Comparison of ENCODE assay signal across 24 cellular contexts in the genomic region with DNA sequence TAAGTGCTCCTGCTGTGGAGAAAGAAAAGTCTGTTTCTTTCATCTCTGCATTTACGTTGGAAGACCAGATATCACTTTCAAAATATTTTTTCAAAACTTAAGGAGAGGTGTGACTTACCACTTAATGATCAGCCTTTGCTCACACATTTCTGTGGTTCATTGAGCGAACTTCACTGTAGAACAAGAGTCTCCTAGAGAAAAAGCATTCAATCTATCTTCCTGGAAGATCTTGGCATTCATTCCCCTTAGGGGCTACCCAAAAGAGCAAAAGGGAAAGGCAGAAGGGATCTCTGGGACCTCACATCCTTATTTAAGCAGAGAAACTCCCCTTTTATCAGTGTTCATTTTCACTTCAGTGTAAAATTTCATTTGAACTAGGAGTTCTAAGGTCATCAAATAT.
DNase-seq lines count a peak whose midpoint lies in the region; FAIRE-seq and TF ChIP-seq lines count a peak whose summit lies in the region.
"Had no signal": no experiment of that assay in that cellular context is flagged by ENCODE, and none has a peak within 500 bp of the region (broad histone marks: within the 10 kb centered on the region; RNA-seq: fewer than 3 reads in every experiment).

No MANE protein-coding gene starts in this region.

- peak overlapping the region; percentile 83 for H3K9ac ChIP-seq in astrocyte (ENCODE audit: low read length)
- H3K9ac ChIP-seq: KMS-11 had no signal

- POLR2A ChIA-PET in MCF 10A (lab: Yijun Ruan, JAX) = interaction anchor here (0.7 kb wide), 2 partner anchors 18 to 28 kb away, joined by 3 read pairs; no protein-coding TSS in a partner anchor

- no peaks in the 10 kb centered on the region for H3K9me3 Mint-ChIP-seq in MCF 10A (ENCODE audit: unreplicated experiment)
- peaks cover 3% of the 10 kb centered on the region for H3K9me3 Mint-ChIP-seq in astrocyte (ENCODE audit: unreplicated experiment)
- H3K9me3 Mint-ChIP-seq: endodermal cell had no signal

- DNase-seq in MCF 10A (ENCODE audit: unreplicated experiment) (no peak), breast epithelium (ENCODE audit: low spot score in 2 of 2) (no peak), astrocyte (ENCODE audit: low read depth) (peak; percentile 92), kidney tubule cell (ENCODE audit: low spot score) (peak; percentile 50), vagina (ENCODE audit: extremely low spot score in 2 of 2) (no peak), NCI-H187 (lab: John Stamatoyannopoulos, UW) (no peak), HT-29 (ENCODE audit: low spot score) (no peak)
- DNase-seq in stimulated activated CD4-positive, alpha-beta T cell treated with anti-CD3 and anti-CD28 coated beads, Interleukin-15, amount 100 ng/mL, for 24 hours = no peak
- DNase-seq: 8988T; activated CD4-positive, alpha-beta memory T cell treated with anti-CD3 and anti-CD28 coated beads, Interleukin-2, amount 10 ng/mL, durations not matched to agents 7 days and 5 days; activated naive CD4-positive, alpha-beta T cell; anterior cingulate cortex; endodermal cell; glutamatergic neuron; left ventricle myocardium inferior; NCI-H1092 treated with DMSO at 0.1 percent for 48 hours; NCI-H2081; NCI-H446 treated with DMSO at 0.1 percent for 48 hours had no signal

- no peak for TF ChIP-seq POLR2A in breast epithelium (IDR thresholded peaks at IDR 0.05)
- no peak for TF ChIP-seq POLR2A in vagina (IDR thresholded peaks at IDR 0.05)

- H3K4me1 ChIP-seq in breast epithelium = no peaks in the 10 kb centered on the region
- peaks cover 61% of the 10 kb centered on the region for H3K4me1 ChIP-seq in astrocyte (ENCODE audit: insufficient read depth, low read length)
- H3K4me1 ChIP-seq in vagina = peaks cover 14% of the 10 kb centered on the region
- H3K4me1 ChIP-seq: left ventricle myocardium inferior, uterus had no signal

- intact Hi-C loops in MCF 10A (cut with micrococcal nuclease) (loop anchor here (5.0 to 10.0 kb wide), 2 partner anchors 146 to 193 kb away; no protein-coding TSS in a partner anchor), breast epithelium (cut with DNase I; ENCODE audit: low total_unique reads) (no loop called here), vagina (cut with DNase I) (no loop called here)

- no peak overlapping the region for H2AFZ ChIP-seq in astrocyte (ENCODE audit: low read depth, low read length)

- H3K27me3 ChIP-seq in breast epithelium (no peaks in the 10 kb centered on the region), astrocyte (ENCODE audit: insufficient read depth, low read length) (no peaks in the 10 kb centered on the region), vagina (no peaks in the 10 kb centered on the region)
- H3K27me3 ChIP-seq: neutrophil, suprapubic skin, uterus had no signal

- H3K4me1 Mint-ChIP-seq in MCF 10A (ENCODE audit: insufficient read depth, unreplicated experiment) (peaks cover 27% of the 10 kb centered on the region), astrocyte (ENCODE audit: low read depth, unreplicated experiment) (peaks cover 63% of the 10 kb centered on the region)
- H3K4me1 Mint-ChIP-seq: activated CD4-positive, alpha-beta memory T cell treated with anti-CD3 and anti-CD28 coated beads, Interleukin-2, amount 10 ng/mL, durations not matched to agents 7 days and 5 days; endodermal cell had no signal

- peak overlapping the region; percentile 80 for H3K4me2 ChIP-seq in astrocyte (ENCODE audit: low read length)
- H3K4me2 ChIP-seq: KMS-11 had no signal

- no peak for FAIRE-seq in astrocyte (lab: Jason Lieb, UNC)

- H3K79me2 ChIP-seq in astrocyte (ENCODE audit: insufficient read depth, low read length) = peaks cover 42% of the 10 kb centered on the region

- H3K36me3 Mint-ChIP-seq in MCF 10A (ENCODE audit: insufficient read depth, unreplicated experiment) = peaks cover 10% of the 10 kb centered on the region
- peaks cover 11% of the 10 kb centered on the region for H3K36me3 Mint-ChIP-seq in astrocyte (ENCODE audit: low read depth, unreplicated experiment)

- BruUV-seq in MCF 10A (replicated peaks; lab: Mats Ljungman, UMichigan) = no TSS peak

- no peaks in the 10 kb centered on the region for H4K20me1 ChIP-seq in astrocyte (ENCODE audit: insufficient read depth, low read length)

- H3K4me3 Mint-ChIP-seq in MCF 10A (ENCODE audit: unreplicated experiment) (peak overlapping the region; percentile 7), astrocyte (ENCODE audit: unreplicated experiment) (peak overlapping the region; percentile 14)
- H3K4me3 Mint-ChIP-seq: activated CD4-positive, alpha-beta memory T cell treated with anti-CD3 and anti-CD28 coated beads, Interleukin-2, amount 10 ng/mL, durations not matched to agents 7 days and 5 days; endodermal cell; WTC11 had no signal

- H3K27ac Mint-ChIP-seq in MCF 10A (ENCODE audit: low read depth, unreplicated experiment) (peak overlapping the region; percentile 75), astrocyte (ENCODE audit: unreplicated experiment) (peak overlapping the region; percentile 91)
- H3K27ac Mint-ChIP-seq: activated CD4-positive, alpha-beta memory T cell treated with anti-CD3 and anti-CD28 coated beads, Interleukin-2, amount 10 ng/mL, durations not matched to agents 7 days and 5 days; endodermal cell; WTC11 had no signal

- CTCF ChIA-PET in MCF 10A (lab: Yijun Ruan, JAX) = no interaction called here

- TF ChIP-seq CTCF in MCF 10A (IDR thresholded peaks at IDR 0.05; ENCODE audit: unreplicated experiment) (no peak), breast epithelium (IDR thresholded peaks at IDR 0.05) (no peak), astrocyte (IDR thresholded peaks at IDR 0.05; ENCODE audit: insufficient read depth, low read depth, low read length) (no peak), vagina (IDR thresholded peaks at IDR 0.05) (no peak)

- H3K4me3 ChIP-seq in breast epithelium = no peak overlapping the region
- peak overlapping the region; percentile 17 for H3K4me3 ChIP-seq in astrocyte (ENCODE audit: insufficient read depth, low read depth, low read length)
- no peak overlapping the region for H3K4me3 ChIP-seq in vagina
- H3K4me3 ChIP-seq: left ventricle myocardium inferior, suprapubic skin, uterus had no signal

- H3K27me3 Mint-ChIP-seq in MCF 10A (ENCODE audit: insufficient read depth, unreplicated experiment) (no peaks in the 10 kb centered on the region), astrocyte (ENCODE audit: low read depth, unreplicated experiment) (no peaks in the 10 kb centered on the region)
- H3K27me3 Mint-ChIP-seq: activated CD4-positive, alpha-beta memory T cell treated with anti-CD3 and anti-CD28 coated beads, Interleukin-2, amount 10 ng/mL, durations not matched to agents 7 days and 5 days had no signal

- H3K27ac ChIP-seq in breast epithelium = peak overlapping the region in 1 of 2 donors; percentile 25
- peak overlapping the region; percentile 99 for H3K27ac ChIP-seq in astrocyte (ENCODE audit: low read depth, low read length)
- peak overlapping the region; percentile 58 for H3K27ac ChIP-seq in vagina
- H3K27ac ChIP-seq: C4-2B, KMS-11, left ventricle myocardium inferior, neutrophil had no signal

- H3K9me3 ChIP-seq in breast epithelium (peaks cover 0 to 3% of the 10 kb centered on the region in 2 donors), astrocyte (ENCODE audit: insufficient read depth, low read depth, low read length) (peaks cover 4% of the 10 kb centered on the region), vagina (no peaks in the 10 kb centered on the region)
- H3K9me3 ChIP-seq: neutrophil, suprapubic skin, uterus had no signal

- no peaks in the 10 kb centered on the region for H3K36me3 ChIP-seq in breast epithelium
- peaks cover 9% of the 10 kb centered on the region for H3K36me3 ChIP-seq in astrocyte (ENCODE audit: insufficient read depth, low read length)
- H3K36me3 ChIP-seq in vagina = no peaks in the 10 kb centered on the region
- H3K36me3 ChIP-seq: left ventricle myocardium inferior, neutrophil, suprapubic skin, uterus had no signal

Comparison
In these comparisons a context has a peak if more than half of its experiments do, and no peak if none do; other contexts are left out.
1. DNase-seq: peak in astrocyte (single experiment) and kidney tubule cell (single experiment); none in MCF 10A (single experiment), breast epithelium (0 of 2), vagina (0 of 2), NCI-H187 (0 of 2), stimulated activated CD4-positive, alpha-beta T cell treated with anti-CD3 and anti-CD28 coated beads, Interleukin-15, amount 100 ng/mL, for 24 hours (single experiment) and HT-29 (single experiment).